In genomic region chr3:142963266-142964149, GRCh38 we compare ENCODE assay signal across 9 cellular contexts. TPM values are rescaled to one million over a fixed set of nuclear protein-coding genes. Genes with fewer than 3 reads are reported as not detected.
DNase-seq lines count a peak whose midpoint lies in the region; ATAC-seq, FAIRE-seq and TF ChIP-seq lines count a peak whose summit lies in the region.
"Had no signal": no experiment of that assay in that cellular context is flagged by ENCODE, and none has a peak within 500 bp of the region (broad histone marks: within the 10 kb centered on the region; RNA-seq: fewer than 3 reads in every experiment).

TSS of gene PAQR9 (minus strand) at chr3:142963674. CDS start at chr3:142963336, 338 bp downstream.

- TF ChIP-seq CTCF in CD14-positive monocyte (IDR thresholded peaks at IDR 0.05) = no peak
- peak; percentile 18 for TF ChIP-seq CTCF in chondrocyte (IDR thresholded peaks at IDR 0.05)
- TF ChIP-seq CTCF in liver (IDR thresholded peaks at IDR 0.05; ENCODE audit: low read depth, low read length, missing input control) = no peak
- TF ChIP-seq CTCF in tibial nerve (IDR thresholded peaks at IDR 0.05) = no peak

- peaks cover 4 to 38% (median 30%) of the 10 kb centered on the region in 4 donors for H3K4me1 ChIP-seq in liver (ENCODE audit: control insufficient read depth in 4 of 4, insufficient read depth in 4 of 4, low read length in 3 of 4)
- H3K4me1 ChIP-seq in tibial nerve = peaks cover 0 to 9% (median 0%) of the 10 kb centered on the region in 4 donors

- H3K4me3 ChIP-seq in liver (ENCODE audit: low read depth in 1 of 3, low read length in 3 of 3) = peak within 1 kb of the TSS; percentile 64 to 90 (median 71)
- H3K4me3 ChIP-seq in tibial nerve = peak within 1 kb of the TSS; percentile 22 to 60 (median 39)

- no peak for FAIRE-seq in GM19239 (lab: Jason Lieb, UNC)

- intact Hi-C loops in CD14-positive monocyte (cut with micrococcal nuclease) = no loop called here

- H3K4me1 Mint-ChIP-seq in CD14-positive monocyte (peaks cover 19% of the 10 kb centered on the region), chondrocyte (ENCODE audit: low read depth) (peaks cover 4% of the 10 kb centered on the region)

- peak within 1 kb of the TSS; percentile 39 to 41 for H3K9ac ChIP-seq in liver (ENCODE audit: low read depth in 1 of 2, low read length in 2 of 2)

- H3K4me3 Mint-ChIP-seq in CD14-positive monocyte = peak within 1 kb of the TSS; percentile 62 to 91
- H3K4me3 Mint-ChIP-seq in chondrocyte (ENCODE audit: unreplicated experiment) = peak within 1 kb of the TSS; percentile 71

- under 1% methylated on average over 126 of the region's 126 CpGs for WGBS in liver
- 0 to 1% methylated on average over 21 to 94 of the region's 126 CpGs for WGBS in tibial nerve, 2 donors

- ATAC-seq in GM18519 (IDR thresholded peaks at IDR 0.05; ENCODE audit: low FRiP score, unreplicated experiment) = no peak

- H3K36me3 ChIP-seq in liver (ENCODE audit: control insufficient read depth in 4 of 4, insufficient read depth in 3 of 4, low read depth in 1 of 4, low read length in 3 of 4) (no peaks in the 10 kb centered on the region), tibial nerve (no peaks in the 10 kb centered on the region)

- H3K27me3 Mint-ChIP-seq in CD14-positive monocyte (ENCODE audit: low read depth in 3 of 3) (peaks cover 57 to 76% (median 74%) of the 10 kb centered on the region in 3 donors), chondrocyte (ENCODE audit: low read depth) (peaks cover 39% of the 10 kb centered on the region)

- H3K27me3 ChIP-seq in liver (ENCODE audit: control insufficient read depth in 4 of 4, insufficient read depth in 4 of 4, low read length in 3 of 4) = no peaks in the 10 kb centered on the region
- H3K27me3 ChIP-seq in tibial nerve = peaks cover 0 to 67% of the 10 kb centered on the region in 2 donors

- TF ChIP-seq POLR2A in tibial nerve (IDR thresholded peaks at IDR 0.05) = no peak

- H3K27ac ChIP-seq in liver (ENCODE audit: low read depth in 1 of 2, low read length in 2 of 2) (peak within 1 kb of the TSS; percentile 75 to 78), tibial nerve (no peak within 1 kb of the TSS)

- H3K36me3 Mint-ChIP-seq in CD14-positive monocyte (peaks cover 12 to 13% of the 10 kb centered on the region in 2 donors), chondrocyte (ENCODE audit: low read depth) (peaks cover 2% of the 10 kb centered on the region)

- no peaks in the 10 kb centered on the region for H3K9me3 ChIP-seq in liver (ENCODE audit: control insufficient read depth in 4 of 4, low read length in 3 of 4)
- H3K9me3 ChIP-seq in tibial nerve = no peaks in the 10 kb centered on the region

- TF ChIP-seq RAD21 in liver (IDR thresholded peaks at IDR 0.05) = no peak

- DNase-seq in CD14-positive monocyte (ENCODE audit: low spot score) (no peak), GM19239 (ENCODE audit: insufficient read length, low spot score) (peak; percentile 52), NCI-H82 (lab: John Stamatoyannopoulos, UW) (peak; percentile 84), chondrocyte (ENCODE audit: low spot score) (no peak), tibial nerve (ENCODE audit: low spot score in 2 of 2) (no peak), NCI-H1694 (lab: John Stamatoyannopoulos, UW) (no peak)

- peaks cover 0 to 17% (median 15%) of the 10 kb centered on the region in 7 donors for H3K9me3 Mint-ChIP-seq in CD14-positive monocyte
- H3K9me3 Mint-ChIP-seq in chondrocyte (ENCODE audit: low read depth) = no peaks in the 10 kb centered on the region

- peak within 1 kb of the TSS in 2 of 7 donors; percentile 26 to 36 for H3K27ac Mint-ChIP-seq in CD14-positive monocyte
- no peak within 1 kb of the TSS for H3K27ac Mint-ChIP-seq in chondrocyte (ENCODE audit: unreplicated experiment)

- TF ChIP-seq EP300 in tibial nerve (IDR thresholded peaks at IDR 0.05) = no peak

TF ChIP-seq in liver, 16 proteins besides CTCF, POLR2A, EP300 and RAD21:
- TF ChIP-seq HNF4G (IDR thresholded peaks at IDR 0.05) (no peak), JUND (IDR thresholded peaks at IDR 0.05) (no peak), ZBTB33 (IDR thresholded peaks at IDR 0.05) (no peak), RXRA (IDR thresholded peaks at IDR 0.05) (no peak), REST (IDR thresholded peaks at IDR 0.05) (no peak), ATF3 (IDR thresholded peaks at IDR 0.05) (no peak), GABPA (IDR thresholded peaks at IDR 0.05 in 1 of 2, conservative IDR thresholded peaks at IDR 0.05 in 1 of 2) (no peak), TAF1 (conservative IDR thresholded peaks at IDR 0.05) (no peak), YY1 (IDR thresholded peaks at IDR 0.05) (no peak), FOXA2 (IDR thresholded peaks at IDR 0.05) (no peak), NR2F2 (IDR thresholded peaks at IDR 0.05) (no peak), EGR1 (IDR thresholded peaks at IDR 0.05; ENCODE audit: low read depth in 2 of 2) (no peak), SP1 (IDR thresholded peaks at IDR 0.05) (no peak), FOXA1 (IDR thresholded peaks at IDR 0.05) (no peak), HNF4A (conservative IDR thresholded peaks at IDR 0.05) (no peak), MAX (IDR thresholded peaks at IDR 0.05) (no peak)

RNA-seq across cellular contexts. Expression of gene PAQR9, which starts in this region (rescaled TPM):
- polyA plus RNA-seq in CD14-positive monocyte = not detected
- total RNA-seq in chondrocyte = not detected in 3 replicates
- 10 to 100 TPM; 15.4 to 24.3 TPM for total RNA-seq in liver
- polyA plus RNA-seq in liver = 1 to 10 TPM; 3.6 to 9.8 TPM
- total RNA-seq in tibial nerve = not detected
- total RNA-seq: pulmonary artery endothelial cell had no signal

Comparison
In these comparisons a context has a peak if more than half of its experiments do, and no peak if none do; other contexts are left out.
1. RNA of gene PAQR9 (total RNA-seq): 15.4 to 24.3 TPM in liver; not detected in chondrocyte and not detected in tibial nerve; every median in the first group is over 10 times any median in the second.
2. RNA of gene PAQR9 (polyA plus RNA-seq): 3.6 to 9.8 TPM in liver; not detected in CD14-positive monocyte; every median in the first group is over 4 times any median in the second.
3. DNase-seq: peak in GM19239 (single experiment) and NCI-H82 (single experiment); none in CD14-positive monocyte (single experiment), chondrocyte (single experiment), tibial nerve (0 of 2) and NCI-H1694 (single experiment).
4. H3K27ac ChIP-seq: peak in liver (2 of 2); none in tibial nerve (0 of 4).